Comparison of ENCODE assay signal across 8 cellular contexts in genomic region chr3:16600771-16601538, GRCh38. TPM values are rescaled to one million over a fixed set of nuclear protein-coding genes. Genes with fewer than 3 reads are reported as not detected.
DNase-seq lines count a peak whose midpoint lies in the region; ATAC-seq, FAIRE-seq and TF ChIP-seq lines count a peak whose summit lies in the region.

No MANE protein-coding gene starts in this region.

- H3K9me3 Mint-ChIP-seq in WTC11 = peaks cover 3% of the 10 kb centered on the region

- no peaks in the 10 kb centered on the region for H3K36me3 ChIP-seq in kidney (ENCODE audit: control insufficient read depth in 1 of 2, insufficient read depth in 2 of 2, low read length in 2 of 2)

- peak; percentile 69 for ATAC-seq in GM21723 (IDR thresholded peaks at IDR 0.05; ENCODE audit: unreplicated experiment)
- peak; percentile 46; the same call in 1 of the 2 replicates for ATAC-seq in WTC11
- no peak for ATAC-seq in HG03378 (IDR thresholded peaks at IDR 0.05; ENCODE audit: unreplicated experiment)

- peaks cover 12% of the 10 kb centered on the region for H3K36me3 Mint-ChIP-seq in WTC11

- no peak overlapping the region for H3K27ac Mint-ChIP-seq in WTC11

- CTCF ChIA-PET in WTC11 (lab: Charles Lee) = interaction anchor here (0.7 to 2.7 kb wide), 7 partner anchors 24 to 446 kb away, joined by 3 to 17 read pairs (median 3); partner anchors contain the start of gene PLCL2

- no peaks in the 10 kb centered on the region for H3K27me3 Mint-ChIP-seq in WTC11 (ENCODE audit: low read depth)

- H3K4me3 Mint-ChIP-seq in WTC11 = no peak overlapping the region

- POLR2A ChIA-PET in WTC11 (lab: Charles Lee) = interaction anchor here (0.5 kb wide), 1 partner anchor 274 kb away, joined by 5 read pairs; no protein-coding TSS in a partner anchor

- H3K27ac ChIP-seq in caudate nucleus (ENCODE audit: low read depth, low read length) (no peak overlapping the region), kidney (ENCODE audit: low read depth in 2 of 2, low read length in 2 of 2) (no peak overlapping the region)

- no peak overlapping the region for H3K4me3 ChIP-seq in kidney (ENCODE audit: low read length in 2 of 2)

- no peaks in the 10 kb centered on the region for H3K4me1 ChIP-seq in kidney (ENCODE audit: control insufficient read depth in 1 of 2, insufficient read depth in 1 of 2, low read depth in 1 of 2, low read length in 2 of 2)

- FAIRE-seq in kidney (lab: Jason Lieb, UNC) = peak; percentile 98

- DNase-seq in AML-193 (lab: John Stamatoyannopoulos, UW) = peak; percentile 56 to 73
- peak; percentile 58 for DNase-seq in NCI-H2171 treated with DMSO at 0.1 percent for 48 hours (lab: John Stamatoyannopoulos, UW)
- DNase-seq in WTC11 (ENCODE audit: low spot score) = peak; percentile 78
- DNase-seq in caudate nucleus (lab: John Stamatoyannopoulos, UW) = peak in 57 of 61 donors; percentile 7 to 94 (median 52)
- DNase-seq in kidney = peak; percentile 81
- DNase-seq in stimulated activated CD4-positive, alpha-beta T cell treated with anti-CD3 and anti-CD28 coated beads, Interleukin-1b, Interleukin-23, amount 100 ng/mL, for 24 hours (ENCODE audit: low read depth in 4 of 4, low spot score in 1 of 4) = peak; percentile 74 to 80 (median 76)

- intact Hi-C loops in kidney (cut with DNase I) = loop anchor here (10.0 kb wide), 1 partner anchor 644 kb away; no protein-coding TSS in a partner anchor

- H3K4me1 Mint-ChIP-seq in WTC11 = peaks cover 27% of the 10 kb centered on the region

- no peak overlapping the region for H3K9ac ChIP-seq in kidney (ENCODE audit: low read length in 2 of 2)

- TF ChIP-seq CTCF in WTC11 (IDR thresholded peaks at IDR 0.05) (peak; percentile 67), kidney (IDR thresholded peaks at IDR 0.05; ENCODE audit: borderline replicate concordance, extremely low read depth, insufficient read depth) (peak; percentile 84)

- no peaks in the 10 kb centered on the region for H3K9me3 ChIP-seq in kidney (ENCODE audit: control insufficient read depth in 1 of 2, low read length in 2 of 2)

TF ChIP-seq in WTC11, 78 proteins besides CTCF, POLR2A, EP300 and RAD21:
- TF ChIP-seq MYBL2 (CRISPR knock-in tag; IDR thresholded peaks at IDR 0.05) (no peak), IRF1 (CRISPR knock-in tag; IDR thresholded peaks at IDR 0.05) (no peak), ZNF512 (CRISPR knock-in tag; IDR thresholded peaks at IDR 0.05; ENCODE audit: borderline replicate concordance) (no peak), ZNF423 (CRISPR knock-in tag; IDR thresholded peaks at IDR 0.05) (no peak), AFF4 (CRISPR knock-in tag; IDR thresholded peaks at IDR 0.05; ENCODE audit: borderline replicate concordance) (no peak), PRDM15 (CRISPR knock-in tag; IDR thresholded peaks at IDR 0.05) (no peak), GTF2I (CRISPR knock-in tag; conservative IDR thresholded peaks at IDR 0.05) (no peak)
TF ChIP-seq in WTC11: peak in this region for 0.

RNA-seq across cellular contexts. Expression of gene DAZL, which starts 4.3 kb away (rescaled TPM):
- total RNA-seq in WTC11 (2021) (3.3 to 4.3 TPM (median 3.9 TPM) in 3 replicates), kidney (not detected)
- not detected for polyA plus RNA-seq in kidney (ENCODE audit: insufficient read depth, low read depth, low replicate concordance)
